ENCODE assay signal across 13 cellular contexts in genomic region chr9:13485068-13485596, GRCh38.
A peak's percentile ranks its signal among the peaks of the same experiment; 100 is the strongest.
DNase-seq lines count a peak whose midpoint lies in the region; ATAC-seq and TF ChIP-seq lines count a peak whose summit lies in the region.
"Had no signal": no experiment of that assay in that cellular context is flagged by ENCODE, and none has a peak within 500 bp of the region (broad histone marks: within the 10 kb centered on the region; RNA-seq: fewer than 3 reads in every experiment).

No MANE protein-coding gene starts in this region.

- intact Hi-C loops in Right ventricle myocardium superior (cut with DNase I) (no loop called here), prostate gland (cut with DNase I) (no loop called here)

- 22% methylated on average over 3 of the region's 3 CpGs for WGBS in prostate gland

- no peaks in the 10 kb centered on the region for H3K27me3 Mint-ChIP-seq in natural killer cell treated with Interleukin-12 subunit alpha and Interleukin-12 subunit beta and Interleukin-15 and Interleukin-18, amount 100 ng/mL, for 72 hours

- TF ChIP-seq CTCF in AG09319 (IDR thresholded peaks at IDR 0.05; ENCODE audit: low read depth, low read length) (peak; percentile 3), prostate gland (IDR thresholded peaks at IDR 0.05) (peak in 2 of 4 experiments; percentile 22 to 34)

- H3K27ac ChIP-seq in prostate gland, result peak overlapping the region; percentile 15 to 25
- H3K27ac ChIP-seq: neural progenitor cell had no signal

- no peaks in the 10 kb centered on the region for H3K36me3 ChIP-seq in prostate gland
- H3K36me3 ChIP-seq: neural progenitor cell had no signal

- H3K27ac Mint-ChIP-seq in natural killer cell treated with Interleukin-12 subunit alpha and Interleukin-12 subunit beta and Interleukin-15 and Interleukin-18, amount 100 ng/mL, for 72 hours, result no peak overlapping the region
- H3K27ac Mint-ChIP-seq: neural progenitor cell had no signal

- ATAC-seq in Right ventricle myocardium superior (ENCODE audit: poor library complexity) (peak; percentile 97), HG03095 (IDR thresholded peaks at IDR 0.05; ENCODE audit: unreplicated experiment) (no peak)
- no peak for ATAC-seq in natural killer cell treated with Interleukin-12 subunit alpha and Interleukin-12 subunit beta and Interleukin-15 and Interleukin-18, amount 100 ng/mL, for 72 hours

- no peak for TF ChIP-seq POLR2A in prostate gland (IDR thresholded peaks at IDR 0.05)

- H3K4me3 ChIP-seq in prostate gland, result no peak overlapping the region
- H3K4me3 ChIP-seq: neural progenitor cell had no signal

- H3K4me3 Mint-ChIP-seq in natural killer cell treated with Interleukin-12 subunit alpha and Interleukin-12 subunit beta and Interleukin-15 and Interleukin-18, amount 100 ng/mL, for 72 hours, result no peak overlapping the region
- H3K4me3 Mint-ChIP-seq: neural progenitor cell had no signal

- peaks cover 18% of the 10 kb centered on the region for H3K9me3 Mint-ChIP-seq in natural killer cell treated with Interleukin-12 subunit alpha and Interleukin-12 subunit beta and Interleukin-15 and Interleukin-18, amount 100 ng/mL, for 72 hours

- H3K9me3 ChIP-seq in prostate gland, result no peaks in the 10 kb centered on the region

- H3K36me3 Mint-ChIP-seq in natural killer cell treated with Interleukin-12 subunit alpha and Interleukin-12 subunit beta and Interleukin-15 and Interleukin-18, amount 100 ng/mL, for 72 hours, result no peaks in the 10 kb centered on the region
- H3K36me3 Mint-ChIP-seq: neural progenitor cell had no signal

- no peaks in the 10 kb centered on the region for H3K27me3 ChIP-seq in prostate gland (replicated peaks; ENCODE audit: insufficient read depth)
- H3K27me3 ChIP-seq: neural progenitor cell had no signal

- H3K4me1 ChIP-seq in prostate gland (replicated peaks), result no peaks in the 10 kb centered on the region
- H3K4me1 ChIP-seq: neural progenitor cell had no signal

- no peaks in the 10 kb centered on the region for H3K4me1 Mint-ChIP-seq in natural killer cell treated with Interleukin-12 subunit alpha and Interleukin-12 subunit beta and Interleukin-15 and Interleukin-18, amount 100 ng/mL, for 72 hours (ENCODE audit: low read depth in 2 of 2)

- DNase-seq in AG09319 (ENCODE audit: extremely low read depth, low read depth) (peak; percentile 64), amniotic epithelial cell (ENCODE audit: low read depth) (peak; percentile 88), Right ventricle myocardium superior (peak; percentile 67), prostate gland (ENCODE audit: low spot score) (peak; percentile 76), NCI-H748 treated with DMSO at 0.1 percent for 48 hours (lab: John Stamatoyannopoulos, UW) (no peak), DMS53 treated with DMSO at 0.1 percent for 48 hours (lab: John Stamatoyannopoulos, UW; ENCODE audit: unreplicated experiment) (no peak)
- DNase-seq in natural killer cell treated with Interleukin-12 subunit alpha and Interleukin-12 subunit beta and Interleukin-15 and Interleukin-18, amount 100 ng/mL, for 72 hours (ENCODE audit: low spot score), result no peak
- DNase-seq: activated T-cell treated with anti-CD3 and anti-CD28 coated beads for 4 hours, C1 segment of cervical spinal cord, cerebellar nuclear complex, NCI-H1436 treated with DMSO at 0.1 percent for 48 hours had no signal

Comparison
In these comparisons a context has a peak if more than half of its experiments do, and no peak if none do; other contexts are left out.
1. DNase-seq: peak in AG09319 (single experiment), amniotic epithelial cell (single experiment), Right ventricle myocardium superior (single experiment) and prostate gland (single experiment); none in NCI-H748 treated with DMSO at 0.1 percent for 48 hours (single experiment), DMS53 treated with DMSO at 0.1 percent for 48 hours (single experiment) and natural killer cell treated with Interleukin-12 subunit alpha and Interleukin-12 subunit beta and Interleukin-15 and Interleukin-18, amount 100 ng/mL, for 72 hours (single experiment).